In genomic region chr19:13023666-13024065, GRCh38 we compare ENCODE assay signal across 9 cellular contexts. TPM values are rescaled to one million over a fixed set of nuclear protein-coding genes. Genes with fewer than 3 reads are reported as not detected.
A peak's percentile ranks its signal among the peaks of the same experiment; 100 is the strongest.
DNase-seq lines count a peak whose midpoint lies in the region; ATAC-seq and TF ChIP-seq lines count a peak whose summit lies in the region.
"Had no signal": no experiment of that assay in that cellular context is flagged by ENCODE, and none has a peak within 500 bp of the region (broad histone marks: within the 10 kb centered on the region; RNA-seq: fewer than 3 reads in every experiment).

No MANE protein-coding gene starts in this region.

- H3K9me3 Mint-ChIP-seq in activated T-cell treated with anti-CD3 and anti-CD28 coated beads, Interleukin-2, amount 50 U/mL, for 24 hours, result no peaks in the 10 kb centered on the region

- H3K9me3 ChIP-seq in gastroesophageal sphincter (no peaks in the 10 kb centered on the region), thymus (ENCODE audit: control insufficient read depth) (no peaks in the 10 kb centered on the region)

- H3K4me3 Mint-ChIP-seq in activated T-cell treated with anti-CD3 and anti-CD28 coated beads, Interleukin-2, amount 50 U/mL, for 24 hours, result peak overlapping the region; percentile 64

- DNase-seq in activated T-cell treated with anti-CD3 and anti-CD28 coated beads, Interleukin-2, amount 50 U/mL, for 24 hours, result no peak
- no peak for DNase-seq in activated T-cell treated with anti-CD3 and anti-CD28 coated beads, Interleukin-2, amount 50 U/mL, for 48 hours
- DNase-seq in cerebellar nuclear complex (lab: John Stamatoyannopoulos, UW), result no peak

- H3K4me1 ChIP-seq in gastroesophageal sphincter, result peaks cover 25 to 98% (median 67%) of the 10 kb centered on the region in 3 donors
- peaks cover 2% of the 10 kb centered on the region for H3K4me1 ChIP-seq in thymus (ENCODE audit: control insufficient read depth, insufficient read depth, low read length)

- no peaks in the 10 kb centered on the region for H3K27me3 ChIP-seq in gastroesophageal sphincter
- peaks cover 16% of the 10 kb centered on the region for H3K27me3 ChIP-seq in thymus (ENCODE audit: control insufficient read depth, insufficient read depth)

- WGBS in gastroesophageal sphincter (ENCODE audit: low coverage in 1 of 2), 2 donors, result 0% methylated on average over 4 to 7 of the region's 8 CpGs
- 20% methylated on average over 8 of the region's 8 CpGs for WGBS in thymus

- no peaks in the 10 kb centered on the region for H3K36me3 Mint-ChIP-seq in activated T-cell treated with anti-CD3 and anti-CD28 coated beads, Interleukin-2, amount 50 U/mL, for 24 hours (ENCODE audit: low read depth)

- TF ChIP-seq POLR2A in gastroesophageal sphincter (IDR thresholded peaks at IDR 0.05), result no peak

- no peak overlapping the region for H3K27ac Mint-ChIP-seq in activated T-cell treated with anti-CD3 and anti-CD28 coated beads, Interleukin-2, amount 50 U/mL, for 24 hours

- H3K36me3 ChIP-seq in gastroesophageal sphincter (peaks cover 0 to 4% of the 10 kb centered on the region in 2 donors), thymus (ENCODE audit: control insufficient read depth, insufficient read depth) (no peaks in the 10 kb centered on the region)

- H3K27me3 Mint-ChIP-seq in activated T-cell treated with anti-CD3 and anti-CD28 coated beads, Interleukin-2, amount 50 U/mL, for 24 hours, result peaks cover 39% of the 10 kb centered on the region

- no peak for TF ChIP-seq EP300 in gastroesophageal sphincter (IDR thresholded peaks at IDR 0.05)

- peak overlapping the region; percentile 64 for H3K4me3 ChIP-seq in WI38 (ENCODE audit: low read depth, low read length)
- peak overlapping the region; percentile 35 to 49 for H3K4me3 ChIP-seq in gastroesophageal sphincter
- peak overlapping the region; percentile 20 for H3K4me3 ChIP-seq in thymus (ENCODE audit: low read length)

- H3K4me1 Mint-ChIP-seq in activated T-cell treated with anti-CD3 and anti-CD28 coated beads, Interleukin-2, amount 50 U/mL, for 24 hours (ENCODE audit: low read depth), result peaks cover 20% of the 10 kb centered on the region

- peak overlapping the region; percentile 92 to 98 (median 95) for H3K27ac ChIP-seq in gastroesophageal sphincter
- H3K27ac ChIP-seq in thymus (ENCODE audit: low read depth), result no peak overlapping the region

- ATAC-seq in gastroesophageal sphincter (no peak), HG03460 (IDR thresholded peaks at IDR 0.05; ENCODE audit: unreplicated experiment) (no peak), HG02973 (IDR thresholded peaks at IDR 0.05; ENCODE audit: unreplicated experiment) (no peak)
- ATAC-seq: activated CD4-positive, CD25-positive, alpha-beta regulatory T cell treated with anti-CD3 and anti-CD28 coated beads, Interleukin-2, amount 50 U/mL, for 24 hours had no signal

- TF ChIP-seq CTCF in WI38 (IDR thresholded peaks at IDR 0.05; ENCODE audit: low read depth, low read length) (no peak), gastroesophageal sphincter (IDR thresholded peaks at IDR 0.05) (no peak)

RNA-seq across cellular contexts. Expression of gene NFIX, which starts 28.4 kb away (rescaled TPM):
- 100 to 1,000 TPM in 1 of 4 donors, 10 to 100 TPM in 3; 44.7 to 145 (median 72.4) TPM for total RNA-seq in gastroesophageal sphincter
- polyA plus RNA-seq in thymus, result 10.5 TPM

RNA-seq across cellular contexts. Expression of gene DAND5, which starts 54.3 kb away (rescaled TPM):
- under 1 TPM in 1 of 4 donors, not detected in 3; 0.35 TPM for total RNA-seq in gastroesophageal sphincter
- polyA plus RNA-seq in thymus, result 0.09 TPM
